ENCODE assay signal across 26 cellular contexts in the genomic region with DNA sequence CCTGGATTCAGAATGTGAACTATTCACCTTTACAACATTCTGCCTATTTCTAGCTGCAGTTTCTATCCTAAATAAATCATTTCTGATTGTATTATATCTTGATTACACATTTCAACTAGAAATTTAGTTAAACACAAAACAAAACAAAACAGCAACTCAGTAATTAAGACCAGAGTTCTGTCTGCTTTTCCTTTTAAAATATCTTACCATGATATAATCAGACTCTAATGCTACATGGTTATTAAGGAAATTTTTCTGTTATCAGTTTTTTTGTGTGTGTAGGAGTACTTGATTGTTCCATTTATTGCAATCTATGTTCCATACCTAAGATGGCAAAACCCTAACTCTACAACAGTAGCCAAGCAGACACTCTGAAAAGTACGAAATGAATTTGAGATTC.
"Had no signal": no experiment of that assay in that cellular context is flagged by ENCODE, and none has a peak within 500 bp of the region (broad histone marks: within the 10 kb centered on the region; RNA-seq: fewer than 3 reads in every experiment).

No MANE protein-coding gene starts in this region.

- H3K9me3 ChIP-seq: stomach, suprapubic skin, testis, thoracic aorta, thyroid gland, tibial artery, tibial nerve, transverse colon, upper lobe of left lung, upper lobe of right lung, uterus, vagina had no signal

- DNase-seq: stimulated activated CD4-positive, alpha-beta T cell treated with anti-CD3 and anti-CD28 coated beads, Interleukin-2, amount 100 ng/mL, for 48 hours; stimulated activated CD4-positive, alpha-beta T cell treated with anti-CD3 and anti-CD28 coated beads, Interleukin-4, amount 100 ng/mL, for 1 hour; stimulated activated CD4-positive, alpha-beta T cell treated with anti-CD3 and anti-CD28 coated beads, Interleukin-4, amount 100 ng/mL, for 24 hours; stimulated activated CD4-positive, alpha-beta T cell treated with anti-CD3 and anti-CD28 coated beads, Interleukin-4, amount 100 ng/mL, for 4 hours; stimulated activated CD8-positive, alpha-beta memory T cell treated with anti-CD3 and anti-CD28 coated beads, Interleukin-4, amount 100 ng/mL, for 48 hours; stimulated activated naive B cell treated with anti-CD40 and anti-IgM and Interleukin-4, amounts not matched to agents 10 μg/mL and 1 μg/mL and 100 μg/mL, for 72 hours; stimulated activated naive CD4-positive, alpha-beta T cell; stimulated activated naive CD4-positive, alpha-beta T cell treated with Interleukin-2 at 50 U/mL for 16 hours; stimulated activated naive CD8-positive, alpha-beta T cell treated with anti-CD3 and anti-CD28 coated beads, Interleukin-15, amount 100 ng/mL, for 72 hours; stimulated activated naive CD8-positive, alpha-beta T cell treated with anti-CD3 and anti-CD28 coated beads, Interleukin-15, Interleukin-2, amounts not matched to agents 100 U/mL and 50 U/mL, for 24 hours; stomach; substantia nigra; testis; thyroid gland; tibial artery; transverse colon; upper lobe of left lung; upper lobe of right lung; uterus had no signal

- H3K27ac ChIP-seq: stomach, suprapubic skin, testis, thoracic aorta, thyroid gland, tibial artery, tibial nerve, transverse colon, upper lobe of left lung, upper lobe of right lung, uterus, vagina had no signal

- FAIRE-seq: urothelium cell line had no signal

- H3K4me3 ChIP-seq: stomach, suprapubic skin, testis, thoracic aorta, thyroid gland, tibial artery, tibial nerve, transverse colon, upper lobe of left lung, upper lobe of right lung, uterus, vagina had no signal

- ATAC-seq: stimulated activated effector memory CD8-positive, alpha-beta T cell treated with anti-CD3 and anti-CD28 coated beads, Interleukin-12 subunit alpha, Interleukin-12 subunit beta, amount 100 ng/mL, for 72 hours; stimulated activated memory B cell treated with anti-CD40 and anti-IgM and Interleukin-4, amounts not matched to agents 10 μg/mL and 1 μg/mL and 100 μg/mL, for 72 hours; stimulated activated naive B cell treated with anti-CD40 and anti-IgM and Interleukin-4, amounts not matched to agents 10 μg/mL and 1 μg/mL and 100 μg/mL, for 72 hours; stimulated activated naive CD8-positive, alpha-beta T cell treated with anti-CD3 and anti-CD28 coated beads, Interleukin-15, amount 100 ng/mL, for 72 hours; stimulated activated naive CD8-positive, alpha-beta T cell treated with anti-CD3 and anti-CD28 coated beads, Interleukin-15, Interleukin-2, amounts not matched to agents 100 U/mL and 50 U/mL, for 24 hours; upper lobe of right lung had no signal

- H3K4me1 ChIP-seq: stomach, suprapubic skin, testis, thyroid gland, tibial artery, tibial nerve, transverse colon, upper lobe of left lung, upper lobe of right lung, uterus, vagina had no signal

- H3K36me3 ChIP-seq: stomach, suprapubic skin, thoracic aorta, thyroid gland, tibial artery, tibial nerve, transverse colon, upper lobe of left lung, upper lobe of right lung, uterus, vagina had no signal

- H3K27me3 ChIP-seq: stomach, suprapubic skin, testis, thyroid gland, tibial artery, tibial nerve, transverse colon, upper lobe of left lung, upper lobe of right lung, uterus, vagina had no signal
